In genomic region chr3:76353683-76354082, GRCh38 we compare ENCODE assay signal across 15 cellular contexts.
DNase-seq lines count a peak whose midpoint lies in the region; ATAC-seq and TF ChIP-seq lines count a peak whose summit lies in the region.
"Had no signal": no experiment of that assay in that cellular context is flagged by ENCODE, and none has a peak within 500 bp of the region (broad histone marks: within the 10 kb centered on the region; RNA-seq: fewer than 3 reads in every experiment).

No MANE protein-coding gene starts in this region.

- no peak overlapping the region for H3K23ac ChIP-seq in H9 (ENCODE audit: insufficient read length, low read depth, low read length)

- H3K36me3 ChIP-seq in iPS-18a (ENCODE audit: control insufficient read depth, low read depth, low read length), result no peaks in the 10 kb centered on the region
- H3K36me3 ChIP-seq: BE2C had no signal

- no peak overlapping the region for H3K27ac ChIP-seq in H9 (ENCODE audit: insufficient read length, low read depth, low read length)
- peak overlapping the region; percentile 22 for H3K27ac ChIP-seq in iPS-18a (ENCODE audit: low read length)
- H3K27ac ChIP-seq: GM23248, KMS-11 had no signal

- no peak overlapping the region for H3T11ph ChIP-seq in H9 (ENCODE audit: low read length)

- CTCF ChIA-PET in WTC11 (lab: Charles Lee), result interaction anchor here (1.0 to 1.2 kb wide), 2 partner anchors 189 to 217 kb away, joined by 3 to 5 read pairs; no protein-coding TSS in a partner anchor

- H3K4me3 Mint-ChIP-seq in H9 (peak overlapping the region; percentile 21 to 38; a peak in 3 of 5 replicates), WTC11 (peak overlapping the region; percentile 43)
- H3K4me3 Mint-ChIP-seq: CD4-positive, CD25-positive, alpha-beta regulatory T cell; CD8-positive, alpha-beta memory T cell had no signal

- H3K4me1 ChIP-seq in H9 (ENCODE audit: insufficient read depth, low read length) (peaks cover 8% of the 10 kb centered on the region), iPS-18a (ENCODE audit: control insufficient read depth, low read depth, low read length) (peaks cover 25% of the 10 kb centered on the region)

- ATAC-seq in WTC11 (peak; percentile 53), GM18907 (IDR thresholded peaks at IDR 0.05; ENCODE audit: unreplicated experiment) (no peak), GM19351 (IDR thresholded peaks at IDR 0.05; ENCODE audit: unreplicated experiment) (no peak)

- H3K27me3 Mint-ChIP-seq in H9 (ENCODE audit: low read depth), result no peaks in the 10 kb centered on the region
- no peaks in the 10 kb centered on the region for H3K27me3 Mint-ChIP-seq in WTC11 (ENCODE audit: low read depth)
- H3K27me3 Mint-ChIP-seq: CD4-positive, CD25-positive, alpha-beta regulatory T cell; CD8-positive, alpha-beta memory T cell had no signal

- no peak overlapping the region for H3K14ac ChIP-seq in H9 (ENCODE audit: insufficient read depth, low read length)

- H2BK12ac ChIP-seq in H9 (ENCODE audit: insufficient read length, low read depth, low read length), result no peak overlapping the region

- H2AFZ ChIP-seq in H9 (ENCODE audit: low read length), result no peak overlapping the region
- H2AFZ ChIP-seq: GM23248 had no signal

- no peak overlapping the region for H4K8ac ChIP-seq in H9 (replicated peaks; ENCODE audit: insufficient read length, low read depth, low read length)

- no peak overlapping the region for H2AK5ac ChIP-seq in H9 (ENCODE audit: insufficient read length, low read length)

- H4K20me1 ChIP-seq in H9 (ENCODE audit: control insufficient read depth, insufficient read depth, insufficient read length), result no peaks in the 10 kb centered on the region

- TF ChIP-seq CTCF in H9 (conservative IDR thresholded peaks at IDR 0.05), result no peak
- TF ChIP-seq CTCF in WTC11 (IDR thresholded peaks at IDR 0.05), result no peak

- H3K9ac ChIP-seq in H9 (ENCODE audit: extremely low read depth, insufficient read length, low read length), result no peak overlapping the region
- peak overlapping the region; percentile 19 for H3K9ac ChIP-seq in iPS-18a (ENCODE audit: low read length)
- H3K9ac ChIP-seq: GM23248, KMS-11 had no signal

- WGBS in H9 (ENCODE audit: extremely low coverage, insufficient read length, low lambda C conversion rate), result no CpG with 5 or more reads among the region's 9 CpGs

- H3K9me3 Mint-ChIP-seq in H9, result no peaks in the 10 kb centered on the region
- no peaks in the 10 kb centered on the region for H3K9me3 Mint-ChIP-seq in WTC11

- POLR2A ChIA-PET in WTC11 (lab: Charles Lee), result no interaction called here

- no peaks in the 10 kb centered on the region for H3K23me2 ChIP-seq in H9 (ENCODE audit: insufficient read length, low read depth, low read length, poor library complexity, severe bottlenecking)

- no peak overlapping the region for H3K4ac ChIP-seq in H9 (ENCODE audit: low read depth, low read length)

- H2BK120ac ChIP-seq in H9 (ENCODE audit: low read depth, low read length, poor library complexity, severe bottlenecking), result no peak overlapping the region

- H3K79me1 ChIP-seq in H9 (ENCODE audit: insufficient read depth, low read depth, low read length, poor library complexity, severe bottlenecking), result no peaks in the 10 kb centered on the region

- DNase-seq in H9, result no peak
- DNase-seq in WTC11 (ENCODE audit: low spot score), result no peak
- DNase-seq in Ammon's horn (ENCODE audit: low spot score), result no peak
- DNase-seq: BE2C; C1 segment of cervical spinal cord; Caco-2; CD4-positive, CD25-positive, alpha-beta regulatory T cell; CD8-positive, alpha-beta memory T cell; GDM1; GM23248; H7 had no signal

- no peaks in the 10 kb centered on the region for H3K9me3 ChIP-seq in H9 (ENCODE audit: control insufficient read depth, low read depth, low read length)
- H3K9me3 ChIP-seq in iPS-18a (ENCODE audit: control insufficient read depth, low read depth, low read length), result no peaks in the 10 kb centered on the region
- H3K9me3 ChIP-seq: BE2C, Caco-2 had no signal

- H3K4me2 ChIP-seq in H9 (ENCODE audit: insufficient read depth, insufficient read length, low read length), result peak overlapping the region; percentile 45
- H3K4me2 ChIP-seq: KMS-11 had no signal

- H3K36me3 Mint-ChIP-seq in H9 (ENCODE audit: insufficient read depth in 1 of 3, low read depth in 3 of 3) (no peaks in the 10 kb centered on the region), WTC11 (no peaks in the 10 kb centered on the region)
- H3K36me3 Mint-ChIP-seq: CD4-positive, CD25-positive, alpha-beta regulatory T cell; CD8-positive, alpha-beta memory T cell had no signal

- H4K5ac ChIP-seq in H9 (ENCODE audit: insufficient read length, low read depth, low read length), result no peak overlapping the region

- H2BK20ac ChIP-seq in H9 (ENCODE audit: low read depth, low read length, poor library complexity, severe bottlenecking), result no peak overlapping the region

- H3K27ac Mint-ChIP-seq in H9 (peak overlapping the region; percentile 38 to 76 (median 55); a peak in 5 of 7 replicates), WTC11 (peak overlapping the region; percentile 72)
- H3K27ac Mint-ChIP-seq: CD4-positive, CD25-positive, alpha-beta regulatory T cell; CD8-positive, alpha-beta memory T cell had no signal

- no peak overlapping the region for H4K91ac ChIP-seq in H9 (ENCODE audit: insufficient read length, low read depth, low read length)

- H3K18ac ChIP-seq in H9 (ENCODE audit: insufficient read length, low read depth, low read length), result no peak overlapping the region

- H3K27me3 ChIP-seq in H9 (ENCODE audit: insufficient read depth, low read length) (no peaks in the 10 kb centered on the region), iPS-18a (ENCODE audit: control insufficient read depth, insufficient read depth, low read length) (no peaks in the 10 kb centered on the region)
- H3K27me3 ChIP-seq: BE2C had no signal

- H3K79me2 ChIP-seq in H9 (ENCODE audit: insufficient read depth, low read length), result no peaks in the 10 kb centered on the region; the same call in 1 of the 2 replicates

- no peak overlapping the region for H2BK15ac ChIP-seq in H9 (ENCODE audit: low read depth, low read length)

- peak overlapping the region; percentile 25 for H3K4me3 ChIP-seq in iPS-18a (ENCODE audit: low read length)
- H3K4me3 ChIP-seq: GM23248 had no signal

- no peak overlapping the region for H3K56ac ChIP-seq in H9 (ENCODE audit: insufficient read length, low read depth, low read length)

- H3K4me1 Mint-ChIP-seq in H9 (peaks cover 26 to 28% of the 10 kb centered on the region in 2 experiments), WTC11 (peaks cover 29% of the 10 kb centered on the region)
- H3K4me1 Mint-ChIP-seq: CD4-positive, CD25-positive, alpha-beta regulatory T cell; CD8-positive, alpha-beta memory T cell had no signal

- no peak overlapping the region for H2BK5ac ChIP-seq in H9 (ENCODE audit: insufficient read length, low read length)

TF ChIP-seq in WTC11, 78 proteins besides CTCF, POLR2A, EP300 and RAD21:
- TF ChIP-seq, protein P1, sequence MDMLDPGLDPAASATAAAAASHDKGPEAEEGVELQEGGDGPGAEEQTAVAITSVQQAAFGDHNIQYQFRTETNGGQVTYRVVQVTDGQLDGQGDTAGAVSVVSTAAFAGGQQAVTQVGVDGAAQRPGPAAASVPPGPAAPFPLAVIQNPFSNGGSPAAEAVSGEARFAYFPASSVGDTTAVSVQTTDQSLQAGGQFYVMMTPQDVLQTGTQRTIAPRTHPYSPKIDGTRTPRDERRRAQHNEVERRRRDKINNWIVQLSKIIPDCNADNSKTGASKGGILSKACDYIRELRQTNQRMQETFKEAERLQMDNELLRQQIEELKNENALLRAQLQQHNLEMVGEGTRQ (CRISPR knock-in tag; IDR thresholded peaks at IDR 0.05), result no peak
- TF ChIP-seq ZNF317 (CRISPR knock-in tag; IDR thresholded peaks at IDR 0.05; ENCODE audit: borderline replicate concordance, low read depth), result peak; percentile 63; the same call in 1 of the 2 replicates
